Comparison of ENCODE assay signal across 1 cellular context in the genomic region with DNA sequence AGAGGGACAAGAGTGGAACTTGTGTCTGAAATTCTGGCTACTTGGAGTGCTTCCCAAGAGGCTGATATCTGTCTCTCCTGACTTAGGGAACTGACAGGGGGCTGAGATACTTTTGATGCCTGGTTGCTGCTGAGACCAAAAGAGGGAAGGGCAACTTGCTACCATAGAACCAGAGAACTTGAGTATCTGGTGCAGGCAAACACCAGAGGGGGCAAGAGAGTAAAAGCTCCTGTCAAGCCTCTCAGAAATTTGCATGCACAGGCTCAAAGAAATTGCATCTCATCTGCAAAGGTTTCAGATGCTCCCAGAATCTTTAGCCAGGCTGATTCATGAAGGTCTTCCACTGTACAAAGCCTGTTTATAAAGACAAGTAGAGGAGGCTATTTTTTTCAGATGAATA.
TF ChIP-seq lines count a peak whose summit lies in the region.

No MANE protein-coding gene starts in this region.

TF ChIP-seq in GM23338, 12 proteins besides CTCF, POLR2A, EP300 and RAD21 (continued from another document):
- TF ChIP-seq, protein P1, sequence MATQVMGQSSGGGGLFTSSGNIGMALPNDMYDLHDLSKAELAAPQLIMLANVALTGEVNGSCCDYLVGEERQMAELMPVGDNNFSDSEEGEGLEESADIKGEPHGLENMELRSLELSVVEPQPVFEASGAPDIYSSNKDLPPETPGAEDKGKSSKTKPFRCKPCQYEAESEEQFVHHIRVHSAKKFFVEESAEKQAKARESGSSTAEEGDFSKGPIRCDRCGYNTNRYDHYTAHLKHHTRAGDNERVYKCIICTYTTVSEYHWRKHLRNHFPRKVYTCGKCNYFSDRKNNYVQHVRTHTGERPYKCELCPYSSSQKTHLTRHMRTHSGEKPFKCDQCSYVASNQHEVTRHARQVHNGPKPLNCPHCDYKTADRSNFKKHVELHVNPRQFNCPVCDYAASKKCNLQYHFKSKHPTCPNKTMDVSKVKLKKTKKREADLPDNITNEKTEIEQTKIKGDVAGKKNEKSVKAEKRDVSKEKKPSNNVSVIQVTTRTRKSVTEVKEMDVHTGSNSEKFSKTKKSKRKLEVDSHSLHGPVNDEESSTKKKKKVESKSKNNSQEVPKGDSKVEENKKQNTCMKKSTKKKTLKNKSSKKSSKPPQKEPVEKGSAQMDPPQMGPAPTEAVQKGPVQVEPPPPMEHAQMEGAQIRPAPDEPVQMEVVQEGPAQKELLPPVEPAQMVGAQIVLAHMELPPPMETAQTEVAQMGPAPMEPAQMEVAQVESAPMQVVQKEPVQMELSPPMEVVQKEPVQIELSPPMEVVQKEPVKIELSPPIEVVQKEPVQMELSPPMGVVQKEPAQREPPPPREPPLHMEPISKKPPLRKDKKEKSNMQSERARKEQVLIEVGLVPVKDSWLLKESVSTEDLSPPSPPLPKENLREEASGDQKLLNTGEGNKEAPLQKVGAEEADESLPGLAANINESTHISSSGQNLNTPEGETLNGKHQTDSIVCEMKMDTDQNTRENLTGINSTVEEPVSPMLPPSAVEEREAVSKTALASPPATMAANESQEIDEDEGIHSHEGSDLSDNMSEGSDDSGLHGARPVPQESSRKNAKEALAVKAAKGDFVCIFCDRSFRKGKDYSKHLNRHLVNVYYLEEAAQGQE (IDR thresholded peaks at IDR 0.05; ENCODE audit: unreplicated experiment), result no peak
